In the genomic region with DNA sequence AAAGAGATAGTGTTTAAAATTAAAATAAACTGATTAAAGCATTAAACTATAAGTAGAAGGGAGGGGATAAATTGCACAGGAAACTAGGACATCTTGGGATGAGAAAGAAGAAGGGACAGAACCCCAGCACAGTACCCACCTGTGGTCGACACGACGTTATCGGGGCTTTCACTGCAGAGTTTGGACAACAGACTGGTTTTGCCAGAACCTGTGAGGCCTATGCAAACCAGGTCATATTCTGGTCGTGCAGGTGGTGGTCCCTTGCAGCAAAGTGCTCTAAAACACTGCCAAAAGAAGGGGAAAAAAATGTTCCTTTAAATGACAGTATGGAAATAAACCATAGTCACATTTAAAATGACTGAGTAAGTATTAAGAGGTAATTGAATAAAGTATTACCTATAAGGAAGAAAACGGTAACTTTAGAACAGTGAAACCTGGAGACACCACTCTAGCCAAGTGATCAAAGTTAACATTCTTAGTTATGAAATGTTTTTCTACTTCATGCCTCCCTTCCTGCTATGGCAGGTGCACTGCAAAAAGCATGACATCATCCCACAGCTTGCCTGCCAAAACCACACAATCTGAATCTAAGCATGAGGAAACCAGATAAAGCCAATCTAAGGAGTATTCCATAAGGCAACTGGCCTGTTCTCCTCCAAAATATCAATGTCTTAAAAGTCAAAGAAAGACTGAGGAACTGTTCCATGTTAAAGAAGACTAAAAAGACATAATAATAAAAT, we compare ENCODE assay signal across 11 cellular contexts.
DNase-seq lines count a peak whose midpoint lies in the region; ATAC-seq and TF ChIP-seq lines count a peak whose summit lies in the region.
"Had no signal": no experiment of that assay in that cellular context is flagged by ENCODE, and none has a peak within 500 bp of the region (broad histone marks: within the 10 kb centered on the region; RNA-seq: fewer than 3 reads in every experiment).

No MANE protein-coding gene starts in this region.

- no peak overlapping the region for H3K14ac ChIP-seq in trophoblast cell (ENCODE audit: low read length)

- peaks cover 31 to 35% of the 10 kb centered on the region in 2 donors for H3K4me1 Mint-ChIP-seq in natural killer cell treated with Interleukin-12 subunit alpha and Interleukin-12 subunit beta and Interleukin-15 and Interleukin-18, amount 100 ng/mL, for 72 hours (ENCODE audit: low read depth in 2 of 2)

- H3K4me3 ChIP-seq in HEK293 (ENCODE audit: low read depth, low read length) (no peak overlapping the region), OCI-LY3 (ENCODE audit: low read length) (peak overlapping the region; percentile 18; the same call in 1 of the 2 replicates), trophoblast cell (ENCODE audit: low read depth, low read length) (no peak overlapping the region)
- H3K4me3 ChIP-seq: heart right ventricle had no signal

- H3K27me3 ChIP-seq in OCI-LY3 (ENCODE audit: low read depth, low read length): peaks cover 25% of the 10 kb centered on the region
- no peaks in the 10 kb centered on the region for H3K27me3 ChIP-seq in trophoblast cell (ENCODE audit: insufficient read depth, low read length)
- H3K27me3 ChIP-seq: heart right ventricle, neutrophil had no signal

- H3K27me3 Mint-ChIP-seq in natural killer cell treated with Interleukin-12 subunit alpha and Interleukin-12 subunit beta and Interleukin-15 and Interleukin-18, amount 100 ng/mL, for 72 hours: no peaks in the 10 kb centered on the region

- no peaks in the 10 kb centered on the region for H3K9me3 Mint-ChIP-seq in natural killer cell treated with Interleukin-12 subunit alpha and Interleukin-12 subunit beta and Interleukin-15 and Interleukin-18, amount 100 ng/mL, for 72 hours

- no peaks in the 10 kb centered on the region for H3K36me3 ChIP-seq in HEK293 (ENCODE audit: control insufficient read depth in 2 of 2, insufficient read depth in 1 of 2, low read length in 2 of 2)
- no peaks in the 10 kb centered on the region for H3K36me3 ChIP-seq in OCI-LY3 (replicated peaks; ENCODE audit: low read depth, low read length)
- no peaks in the 10 kb centered on the region for H3K36me3 ChIP-seq in trophoblast cell (ENCODE audit: control insufficient read depth in 1 of 2, insufficient read depth in 2 of 2, low read length in 2 of 2)
- H3K36me3 ChIP-seq: neutrophil had no signal

- H3K27ac Mint-ChIP-seq in natural killer cell treated with Interleukin-12 subunit alpha and Interleukin-12 subunit beta and Interleukin-15 and Interleukin-18, amount 100 ng/mL, for 72 hours: no peak overlapping the region

- no peak overlapping the region for H4K91ac ChIP-seq in trophoblast cell (ENCODE audit: low read depth, low read length)

- H2BK12ac ChIP-seq in trophoblast cell (ENCODE audit: low read length): no peak overlapping the region

- no peaks in the 10 kb centered on the region for H3K79me2 ChIP-seq in OCI-LY3 (ENCODE audit: low read length)
- H3K79me2 ChIP-seq in trophoblast cell (ENCODE audit: control insufficient read depth, insufficient read depth, low read length, poor library complexity): no peaks in the 10 kb centered on the region

- H3K4me2 ChIP-seq in OCI-LY3 (ENCODE audit: low read length) (peak overlapping the region; percentile 58), trophoblast cell (ENCODE audit: low read length) (no peak overlapping the region)

- no peak overlapping the region for H2AFZ ChIP-seq in OCI-LY3 (ENCODE audit: low read depth, low read length)
- no peak overlapping the region for H2AFZ ChIP-seq in trophoblast cell (ENCODE audit: insufficient read depth, low read length, poor library complexity)

- H3K27ac ChIP-seq in HEK293 (ENCODE audit: extremely low read depth, low read depth, low read length): no peak overlapping the region
- no peak overlapping the region for H3K27ac ChIP-seq in OCI-LY3 (ENCODE audit: low read length)
- no peak overlapping the region for H3K27ac ChIP-seq in trophoblast cell (ENCODE audit: low read depth, low read length)
- H3K27ac ChIP-seq: heart right ventricle, neutrophil had no signal

- no CpG with 5 or more reads among the region's 6 CpGs for WGBS in trophoblast cell (ENCODE audit: extremely low coverage, insufficient coverage, insufficient read length)

- ATAC-seq in natural killer cell treated with Interleukin-12 subunit alpha and Interleukin-12 subunit beta and Interleukin-15 and Interleukin-18, amount 100 ng/mL, for 72 hours: no peak
- no peak for ATAC-seq in HG02970 (IDR thresholded peaks at IDR 0.05; ENCODE audit: low FRiP score, unreplicated experiment)

- H3K4me1 ChIP-seq in HEK293 (ENCODE audit: control insufficient read depth, insufficient read depth, low read length) (no peaks in the 10 kb centered on the region), OCI-LY3 (ENCODE audit: low read length) (peaks cover 48% of the 10 kb centered on the region), trophoblast cell (ENCODE audit: control insufficient read depth in 1 of 2, insufficient read depth in 2 of 2, low read length in 2 of 2) (no peaks in the 10 kb centered on the region)

- no peak overlapping the region for H2BK120ac ChIP-seq in trophoblast cell (ENCODE audit: insufficient read depth, low read length, poor library complexity)

- CTCF ChIA-PET in HEK293 (lab: Yijun Ruan, JAX): interaction anchor here (0.6 kb wide), 1 partner anchor 57 kb away, joined by 5 read pairs; no protein-coding TSS in a partner anchor

- H3K9ac ChIP-seq in OCI-LY3 (ENCODE audit: low read length) (no peak overlapping the region), trophoblast cell (ENCODE audit: low read length) (no peak overlapping the region)

- no peak overlapping the region for H3K18ac ChIP-seq in trophoblast cell (ENCODE audit: low read length)

- no peak overlapping the region for H3K4me3 Mint-ChIP-seq in natural killer cell treated with Interleukin-12 subunit alpha and Interleukin-12 subunit beta and Interleukin-15 and Interleukin-18, amount 100 ng/mL, for 72 hours

- H2AK5ac ChIP-seq in trophoblast cell (ENCODE audit: low read length): no peak overlapping the region

- POLR2A ChIA-PET in HEK293 (lab: Yijun Ruan, JAX): no interaction called here

- H3K23ac ChIP-seq in trophoblast cell (ENCODE audit: low read length): no peak overlapping the region

- no peak overlapping the region for H4K8ac ChIP-seq in trophoblast cell (ENCODE audit: low read depth, low read length)

- H3K4ac ChIP-seq in trophoblast cell (ENCODE audit: low read depth, low read length): no peak overlapping the region

- DNase-seq in Daoy (ENCODE audit: low read depth) (peak; percentile 53), glomerular endothelial cell (ENCODE audit: extremely low read depth, low read depth, low spot score) (peak; percentile 7), GF-D8 (lab: John Stamatoyannopoulos, UW) (no peak), trophoblast cell (no peak)
- no peak for DNase-seq in natural killer cell treated with Interleukin-12 subunit alpha and Interleukin-12 subunit beta and Interleukin-15 and Interleukin-18, amount 100 ng/mL, for 72 hours (ENCODE audit: low spot score)
- DNase-seq: heart right ventricle, NCI-H1092 treated with DMSO at 0.1 percent for 48 hours had no signal

- no peaks in the 10 kb centered on the region for H3K79me1 ChIP-seq in trophoblast cell (ENCODE audit: low read length)

- no peak for TF ChIP-seq CTCF in HEK293 (tag by site-specific recombination; IDR thresholded peaks at IDR 0.05)
- no peak for TF ChIP-seq CTCF in OCI-LY3 (IDR thresholded peaks at IDR 0.05; ENCODE audit: low read depth, low read length)

- H4K12ac ChIP-seq in trophoblast cell (ENCODE audit: low read depth, low read length): no peak overlapping the region

- H3K36me3 Mint-ChIP-seq in natural killer cell treated with Interleukin-12 subunit alpha and Interleukin-12 subunit beta and Interleukin-15 and Interleukin-18, amount 100 ng/mL, for 72 hours: peaks cover 20% of the 10 kb centered on the region

- H2BK5ac ChIP-seq in trophoblast cell (ENCODE audit: low read depth, low read length, poor library complexity): no peak overlapping the region

- H3K9me3 ChIP-seq in HEK293 (ENCODE audit: control insufficient read depth, insufficient read depth, low read depth, low read length): no peaks in the 10 kb centered on the region
- H3K9me3 ChIP-seq in OCI-LY3 (ENCODE audit: insufficient read depth, low read length): peaks cover 6% of the 10 kb centered on the region; the same call in 1 of the 2 replicates
- H3K9me3 ChIP-seq in trophoblast cell (ENCODE audit: insufficient read depth, low read depth, low read length): no peaks in the 10 kb centered on the region
- H3K9me3 ChIP-seq: neutrophil had no signal

- H4K20me1 ChIP-seq in OCI-LY3 (ENCODE audit: insufficient read depth, low read length): peaks cover 11% of the 10 kb centered on the region

TF ChIP-seq in HEK293, 187 proteins besides CTCF, POLR2A, EP300 and RAD21 (continues in another document):
- TF ChIP-seq, protein P1, sequence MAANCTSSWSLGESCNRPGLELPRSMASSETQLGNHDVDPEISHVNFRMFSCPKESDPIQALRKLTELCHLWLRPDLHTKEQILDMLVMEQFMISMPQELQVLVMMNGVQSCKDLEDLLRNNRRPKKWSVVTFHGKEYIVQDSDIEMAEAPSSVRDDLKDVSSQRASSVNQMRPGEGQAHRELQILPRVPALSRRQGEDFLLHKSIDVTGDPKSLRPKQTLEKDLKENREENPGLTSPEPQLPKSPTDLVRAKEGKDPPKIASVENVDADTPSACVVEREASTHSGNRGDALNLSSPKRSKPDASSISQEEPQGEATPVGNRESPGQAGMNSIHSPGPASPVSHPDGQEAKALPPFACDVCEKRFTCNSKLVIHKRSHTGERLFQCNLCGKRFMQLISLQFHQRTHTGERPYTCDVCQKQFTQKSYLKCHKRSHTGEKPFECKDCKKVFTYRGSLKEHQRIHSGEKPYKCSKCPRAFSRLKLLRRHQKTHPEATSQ (tag by site-specific recombination; IDR thresholded peaks at IDR 0.05): no peak
- no peak for TF ChIP-seq ZNF776 (tag by site-specific recombination; IDR thresholded peaks at IDR 0.05; ENCODE audit: borderline replicate concordance)
- peak; percentile 63; the same call in 1 of the 2 replicates for TF ChIP-seq ZNF362 (tag by site-specific recombination; IDR thresholded peaks at IDR 0.05)
- peak; percentile 76 for TF ChIP-seq ZNF629 (tag by site-specific recombination; IDR thresholded peaks at IDR 0.05)
- TF ChIP-seq ZNF19 (tag by site-specific recombination; IDR thresholded peaks at IDR 0.05; ENCODE audit: low read depth): no peak
- TF ChIP-seq ZNF184 (tag by site-specific recombination; IDR thresholded peaks at IDR 0.05): 0 out of 2 replicates have a peak, but pooled peaks have one; percentile 51
- 0 out of 2 replicates have a peak, but pooled peaks have one; percentile 14 for TF ChIP-seq ZNF394 (tag by site-specific recombination; IDR thresholded peaks at IDR 0.05; ENCODE audit: borderline replicate concordance)

Comparison
In these comparisons a context has a peak if more than half of its experiments do, and no peak if none do; other contexts are left out.
1. DNase-seq: peak in Daoy (single experiment) and glomerular endothelial cell (single experiment); none in natural killer cell treated with Interleukin-12 subunit alpha and Interleukin-12 subunit beta and Interleukin-15 and Interleukin-18, amount 100 ng/mL, for 72 hours (single experiment), GF-D8 (single experiment) and trophoblast cell (0 of 2).